In genomic region chr15:89790661-89791060, GRCh38 we compare ENCODE assay signal across 25 cellular contexts. TPM values are rescaled to one million over a fixed set of nuclear protein-coding genes. Genes with fewer than 3 reads are reported as not detected.
"Had no signal": no experiment of that assay in that cellular context is flagged by ENCODE, and none has a peak within 500 bp of the region (broad histone marks: within the 10 kb centered on the region; RNA-seq: fewer than 3 reads in every experiment).

No MANE protein-coding gene starts in this region.

- H3K4me1 Mint-ChIP-seq: activated CD4-positive, alpha-beta T cell treated with anti-CD3 and anti-CD28 coated beads, Interleukin-2, amount 10 ng/mL, durations not matched to agents 7 days and 5 days; activated naive CD8-positive, alpha-beta T cell treated with anti-CD3 and anti-CD28 coated beads for 36 hours had no signal

- DNase-seq: activated CD4-positive, alpha-beta memory T cell treated with anti-CD3 and anti-CD28 coated beads for 36 hours; activated CD4-positive, alpha-beta T cell treated with anti-CD3 and anti-CD28 coated beads, Interleukin-2, amount 10 ng/mL, durations not matched to agents 7 days and 5 days; activated CD4-positive, CD25-positive, alpha-beta regulatory T cell; activated CD8-positive, alpha-beta memory T cell treated with anti-CD3 and anti-CD28 coated beads for 24 hours; activated effector memory CD4-positive, alpha-beta T cell treated with anti-CD3 and anti-CD28 coated beads, Interleukin-2, amount 50 U/mL, for 16 hours; activated naive CD4-positive, alpha-beta T cell treated with anti-CD3 and anti-CD28 coated beads for 36 hours; activated naive CD8-positive, alpha-beta T cell treated with anti-CD3 and anti-CD28 coated beads for 36 hours; activated T-cell treated with anti-CD3 and anti-CD28 coated beads, Interleukin-2, amount 50 U/mL, for 4 hours; brain microvascular endothelial cell; Karpas-422; MM.1S; NCI-H1105; NCI-H1436; NCI-H1694 treated with DMSO at 0.1 percent for 48 hours; NCI-H2081; NCI-H510A treated with DMSO at 0.1 percent for 48 hours; NCI-H69; NK-92 treated with Interleukin-12 subunit alpha and Interleukin-12 subunit beta, amount 100 ng/mL, for 24 hours; OCI-M1; SIG-M5; T-helper 1 cell had no signal

- H3K4me3 ChIP-seq: cardiac muscle cell had no signal

- H3K27me3 Mint-ChIP-seq: activated naive CD8-positive, alpha-beta T cell treated with anti-CD3 and anti-CD28 coated beads for 36 hours had no signal

- FAIRE-seq: RCC 7860 had no signal

- H3K27ac Mint-ChIP-seq: activated CD4-positive, alpha-beta memory T cell treated with anti-CD3 and anti-CD28 coated beads for 36 hours; activated CD4-positive, alpha-beta T cell treated with anti-CD3 and anti-CD28 coated beads, Interleukin-2, amount 10 ng/mL, durations not matched to agents 7 days and 5 days; activated naive CD4-positive, alpha-beta T cell treated with anti-CD3 and anti-CD28 coated beads for 36 hours; activated naive CD8-positive, alpha-beta T cell treated with anti-CD3 and anti-CD28 coated beads for 36 hours had no signal

- H3K4me3 Mint-ChIP-seq: activated CD4-positive, alpha-beta memory T cell treated with anti-CD3 and anti-CD28 coated beads for 36 hours; activated CD4-positive, alpha-beta T cell treated with anti-CD3 and anti-CD28 coated beads, Interleukin-2, amount 10 ng/mL, durations not matched to agents 7 days and 5 days; activated naive CD4-positive, alpha-beta T cell treated with anti-CD3 and anti-CD28 coated beads for 36 hours; activated naive CD8-positive, alpha-beta T cell treated with anti-CD3 and anti-CD28 coated beads for 36 hours; activated T-cell treated with anti-CD3 and anti-CD28 coated beads, Interleukin-2, amount 50 U/mL, for 4 hours had no signal

- H3K36me3 Mint-ChIP-seq: activated naive CD8-positive, alpha-beta T cell treated with anti-CD3 and anti-CD28 coated beads for 36 hours had no signal

- H3K27ac ChIP-seq: brain microvascular endothelial cell, cardiac muscle cell, VCaP had no signal

- H3K36me3 ChIP-seq: cardiac muscle cell had no signal

- ATAC-seq: activated T-cell treated with anti-CD3 and anti-CD28 coated beads, Interleukin-2, amount 50 U/mL, for 4 hours had no signal

- H3K27me3 ChIP-seq: brain microvascular endothelial cell, cardiac muscle cell had no signal

RNA-seq across cellular contexts. Expression of gene MESP2, which starts 14.5 kb away (rescaled TPM):
- total RNA-seq: activated CD4-positive, alpha-beta memory T cell treated with anti-CD3 and anti-CD28 coated beads for 36 hours; activated CD4-positive, alpha-beta T cell treated with anti-CD3 and anti-CD28 coated beads, Interleukin-2, amount 10 ng/mL, durations not matched to agents 7 days and 5 days; activated naive CD4-positive, alpha-beta T cell treated with anti-CD3 and anti-CD28 coated beads for 36 hours; activated naive CD8-positive, alpha-beta T cell treated with anti-CD3 and anti-CD28 coated beads for 36 hours; activated T-cell treated with anti-CD3 and anti-CD28 coated beads, Interleukin-2, amount 50 U/mL, for 4 hours; T-helper 2 cell treated with Interferon-gamma antibody and Interleukin-4, amounts not matched to agents 100 ng/mL and 5 ng/mL, for 36 hours had no signal

RNA-seq across cellular contexts. Expression of gene ANPEP, which starts 24.0 kb away (rescaled TPM):
- total RNA-seq: activated naive CD4-positive, alpha-beta T cell treated with anti-CD3 and anti-CD28 coated beads for 36 hours had no signal
